2 cellular contexts compared by ENCODE assay signal in genomic region chr19:30327331-30327730, GRCh38.
TF ChIP-seq lines count a peak whose summit lies in the region.

No MANE protein-coding gene starts in this region.

TF ChIP-seq in A549, 52 proteins besides CTCF, POLR2A, EP300 and RAD21:
- TF ChIP-seq KDM1A (IDR thresholded peaks at IDR 0.05; ENCODE audit: low read depth): no peak
- no peak for TF ChIP-seq JUN (IDR thresholded peaks at IDR 0.05)
- TF ChIP-seq RFX5 (IDR thresholded peaks at IDR 0.05): no peak
- no peak for TF ChIP-seq CHD4 (IDR thresholded peaks at IDR 0.05; ENCODE audit: borderline replicate concordance)
- no peak for TF ChIP-seq HEYL (CRISPR knock-in tag; IDR thresholded peaks at IDR 0.05)
- no peak for TF ChIP-seq NR3C1 (IDR thresholded peaks at IDR 0.05)
- no peak for TF ChIP-seq TFCP2L1 (CRISPR knock-in tag; IDR thresholded peaks at IDR 0.05)
TF ChIP-seq in A549: peak in this region for 0.

TF ChIP-seq in H1, 55 proteins besides CTCF, POLR2A, EP300 and RAD21:
- TF ChIP-seq ZNF274 (IDR thresholded peaks at IDR 0.05; ENCODE audit: borderline replicate concordance, extremely low read depth, low read length) (no peak), HDAC2 (IDR thresholded peaks at IDR 0.05; ENCODE audit: borderline replicate concordance in 1 of 2, low read depth in 2 of 2, low read length in 2 of 2) (no peak), SIX5 (IDR thresholded peaks at IDR 0.05; ENCODE audit: low read depth, low read length) (no peak), BRCA1 (IDR thresholded peaks at IDR 0.05; ENCODE audit: low read depth, low read length) (no peak), PHF8 (conservative IDR thresholded peaks at IDR 0.05; ENCODE audit: low read depth, low read length) (no peak)
